In genomic region chr6:42771741-42772100, GRCh38 we compare ENCODE assay signal across 8 cellular contexts. TPM values are rescaled to one million over a fixed set of nuclear protein-coding genes. Genes with fewer than 3 reads are reported as not detected.
DNase-seq lines count a peak whose midpoint lies in the region; ATAC-seq and TF ChIP-seq lines count a peak whose summit lies in the region.
"Had no signal": no experiment of that assay in that cellular context is flagged by ENCODE, and none has a peak within 500 bp of the region (broad histone marks: within the 10 kb centered on the region; RNA-seq: fewer than 3 reads in every experiment).

No MANE protein-coding gene starts in this region.

- H3K27me3 ChIP-seq in osteoblast (ENCODE audit: insufficient read depth, low read length): no peaks in the 10 kb centered on the region
- H3K27me3 ChIP-seq in H7 (ENCODE audit: control insufficient read depth, insufficient read depth, low read length): no peaks in the 10 kb centered on the region

- H3K79me2 ChIP-seq in osteoblast (ENCODE audit: insufficient read depth, low read length): no peaks in the 10 kb centered on the region

- H2AFZ ChIP-seq in osteoblast (ENCODE audit: low read length): no peak overlapping the region

- no peak overlapping the region for H3K4me3 ChIP-seq in osteoblast (ENCODE audit: insufficient read depth, low read length)
- no peak overlapping the region for H3K4me3 ChIP-seq in H7 (ENCODE audit: insufficient read depth, low read depth, low read length)
- H3K4me3 ChIP-seq: K562 had no signal

- peak overlapping the region; percentile 100 for H3K27ac Mint-ChIP-seq in activated naive CD8-positive, alpha-beta T cell

- no peaks in the 10 kb centered on the region for H4K20me1 ChIP-seq in osteoblast (ENCODE audit: insufficient read depth, low read length)

- DNase-seq in osteoblast (ENCODE audit: insufficient read length, low spot score, missing footprints) (peak; percentile 85), H7 (no peak), DMS153 (lab: John Stamatoyannopoulos, UW) (no peak), COR-L47 (lab: John Stamatoyannopoulos, UW) (no peak)

- no peak for TF ChIP-seq CTCF in osteoblast (IDR thresholded peaks at IDR 0.05; ENCODE audit: extremely low read depth, low read depth, low read length)

- no peaks in the 10 kb centered on the region for H3K4me1 ChIP-seq in osteoblast (ENCODE audit: insufficient read depth, low read length)

- no peaks in the 10 kb centered on the region for H3K9me3 Mint-ChIP-seq in activated naive CD8-positive, alpha-beta T cell (ENCODE audit: low read depth)

- ATAC-seq in GM18909 (IDR thresholded peaks at IDR 0.05; ENCODE audit: poor library complexity, unreplicated experiment): peak; percentile 15
- peak; percentile 28 for ATAC-seq in HG03354 (IDR thresholded peaks at IDR 0.05; ENCODE audit: poor library complexity, severe bottlenecking, unreplicated experiment)
- ATAC-seq: K562 had no signal

- no peaks in the 10 kb centered on the region for H3K9me3 ChIP-seq in osteoblast (ENCODE audit: low read depth, low read length)

- peak overlapping the region; percentile 84 for H3K4me3 Mint-ChIP-seq in activated naive CD8-positive, alpha-beta T cell

- H3K27me3 Mint-ChIP-seq in activated naive CD8-positive, alpha-beta T cell: no peaks in the 10 kb centered on the region

- no peak overlapping the region for H3K27ac ChIP-seq in osteoblast (ENCODE audit: low read depth, low read length)

- H3K4me1 Mint-ChIP-seq in activated naive CD8-positive, alpha-beta T cell (ENCODE audit: low read depth): peaks cover 68% of the 10 kb centered on the region

- no peak overlapping the region for H3K4me2 ChIP-seq in osteoblast (ENCODE audit: insufficient read depth, low read length)

- H3K36me3 Mint-ChIP-seq in activated naive CD8-positive, alpha-beta T cell: peaks cover 2% of the 10 kb centered on the region

- H3K36me3 ChIP-seq in osteoblast (ENCODE audit: insufficient read depth, low read length) (no peaks in the 10 kb centered on the region), H7 (replicated peaks; ENCODE audit: control insufficient read depth, insufficient read depth, low read length) (no peaks in the 10 kb centered on the region)

RNA-seq across cellular contexts. Expression of gene BICRAL, which starts 10.1 kb away (rescaled TPM):
- 9.4 TPM in 2 replicates for total RNA-seq in osteoblast
- total RNA-seq in H7 (2014; rRNA removed; shearing (Covaris generic)): 6.0 and 8.8 TPM in 2 replicates

RNA-seq across cellular contexts. Expression of gene TBCC, which starts 25.8 kb away (rescaled TPM):
- total RNA-seq in osteoblast: 30.9 and 33.7 TPM in 2 replicates
- total RNA-seq in H7 (2014; rRNA removed; shearing (Covaris generic)): 57.0 and 65.8 TPM in 2 replicates

RNA-seq across cellular contexts. Expression of gene PRPH2, which starts 49.3 kb away (rescaled TPM):
- total RNA-seq in osteoblast: 3.3 and 3.8 TPM in 2 replicates
- 1.2 TPM in 2 replicates for total RNA-seq in H7 (2014; rRNA removed; shearing (Covaris generic))
- total RNA-seq: K562 had no signal
